Comparison of ENCODE assay signal across 8 cellular contexts in the genomic region with DNA sequence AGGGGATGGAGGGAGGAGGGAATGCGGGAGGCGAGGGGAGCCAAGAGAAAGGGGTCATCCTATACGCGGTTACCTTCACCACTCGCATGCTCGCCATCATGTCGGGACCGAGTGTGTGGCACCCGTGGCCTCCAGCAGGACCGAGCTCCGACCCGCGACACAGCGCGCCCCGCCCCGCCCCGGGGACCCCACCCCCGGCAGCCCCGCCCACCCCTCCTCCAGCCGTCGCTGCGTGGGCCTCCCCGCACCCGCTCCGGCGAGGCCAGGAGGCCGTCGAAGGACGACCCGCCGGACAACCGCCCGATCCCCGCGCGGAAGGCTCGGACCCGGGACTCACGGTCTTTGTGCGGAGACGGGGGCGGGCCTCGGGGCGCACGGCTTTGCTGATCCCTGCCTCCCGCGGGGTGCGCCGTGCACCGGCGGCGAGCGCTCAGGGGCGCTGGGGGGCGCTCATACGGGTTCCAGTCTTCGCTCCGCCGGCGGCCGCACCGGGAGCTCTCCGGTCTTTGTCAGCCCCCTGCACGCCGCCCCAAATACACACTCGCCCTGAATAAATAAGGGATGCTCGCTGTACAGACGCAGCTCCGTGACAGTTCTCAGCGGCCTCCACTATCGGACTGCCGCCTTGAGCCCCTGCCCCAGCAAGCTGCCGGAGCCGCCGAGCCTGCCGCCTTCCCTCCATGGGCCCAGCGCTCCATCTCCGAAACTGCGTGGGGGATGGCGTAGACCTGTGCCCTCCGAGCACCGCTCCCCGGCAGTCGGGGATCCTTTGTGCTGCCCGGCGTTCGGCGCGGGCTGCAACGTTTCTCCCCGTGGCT. TPM values are rescaled to one million over a fixed set of nuclear protein-coding genes. Genes with fewer than 3 reads are reported as not detected.
A peak's percentile ranks its signal among the peaks of the same experiment; 100 is the strongest.
DNase-seq lines count a peak whose midpoint lies in the region; ATAC-seq and TF ChIP-seq lines count a peak whose summit lies in the region.

A gene (minus strand): TSS at position 161 of the 818 bp plus-strand sequence. CDS start 61 bp downstream, at position 100.

- intact Hi-C loops in OCI-LY7 (cut with micrococcal nuclease; ENCODE audit: unreplicated experiment): loop anchor here (1.0 to 5.0 kb wide), 5 partner anchors 37 to 955 kb away; a partner anchor contains a TSS

- H3K4me3 ChIP-seq in BJ (ENCODE audit: low read depth, low read length): peak within 1 kb of the TSS; percentile 83
- peak within 1 kb of the TSS; percentile 81 for H3K4me3 ChIP-seq in OCI-LY7 (ENCODE audit: low read depth, low read length, poor library complexity, severe bottlenecking)

- peak within 1 kb of the TSS; percentile 97 to 100 (median 99) for H3K4me3 Mint-ChIP-seq in naive thymus-derived CD8-positive, alpha-beta T cell

- peaks cover 0 to 14% (median 0%) of the 10 kb centered on the region in 3 donors for H3K36me3 Mint-ChIP-seq in naive thymus-derived CD8-positive, alpha-beta T cell

- no peaks in the 10 kb centered on the region for H3K27me3 ChIP-seq in BJ (ENCODE audit: control insufficient read depth, insufficient read depth, low read length)

- H3K9me3 ChIP-seq in OCI-LY7 (ENCODE audit: low read length): no peaks in the 10 kb centered on the region

- no peaks in the 10 kb centered on the region for H4K20me1 ChIP-seq in OCI-LY7 (ENCODE audit: insufficient read depth, low read length)

- CTCF ChIA-PET in BJ (lab: Yijun Ruan, JAX) (interaction anchor here (0.6 to 8.8 kb wide), 39 partner anchors 10 to 1001 kb away, joined by 3 to 285 read pairs (median 5); a partner anchor contains a TSS), OCI-LY7 (lab: Charles Lee; ENCODE audit: unreplicated experiment) (interaction anchor here (0.5 to 2.2 kb wide), 10 partner anchors 10 to 233 kb away, joined by 3 to 19 read pairs (median 3); no protein-coding TSS in a partner anchor)

- H3K36me3 ChIP-seq in BJ (ENCODE audit: control insufficient read depth, insufficient read depth, low read length): no peaks in the 10 kb centered on the region
- no peaks in the 10 kb centered on the region for H3K36me3 ChIP-seq in OCI-LY7 (ENCODE audit: insufficient read depth, low read length)

- POLR2A ChIA-PET in BJ (lab: Charles Lee) (interaction anchor here (1.4 kb wide), 1 partner anchor 77 kb away, joined by 5 read pairs; no protein-coding TSS in a partner anchor), OCI-LY7 (lab: Charles Lee) (interaction anchor here (0.6 to 1.7 kb wide), 5 partner anchors 31 to 232 kb away, joined by 3 to 12 read pairs (median 3); a partner anchor contains a TSS)
- POLR2A ChIA-PET in naive thymus-derived CD8-positive, alpha-beta T cell (lab: Charles Lee): interaction anchor here (0.6 to 5.5 kb wide), 13 partner anchors 11 to 241 kb away, joined by 3 to 33 read pairs (median 4); a partner anchor contains a TSS

- no peak for DNase-seq in BJ (ENCODE audit: low read depth)
- DNase-seq in OCI-LY7 (ENCODE audit: low spot score): peak; percentile 84
- peak; percentile 37 for DNase-seq in activated T-helper 1 cell treated with Interleukin-2 at 50 U/mL for 16 hours (ENCODE audit: low read depth)
- peak; percentile 14 for DNase-seq in fibroblast of gingiva (ENCODE audit: low read depth)
- peak; percentile 56 to 93 (median 78) for DNase-seq in naive thymus-derived CD8-positive, alpha-beta T cell
- peak; percentile 83 for DNase-seq in stimulated activated naive CD4-positive, alpha-beta T cell treated with Interleukin-2 at 50 U/mL for 16 hours (lab: John Stamatoyannopoulos, UW)

- H3K27ac ChIP-seq in OCI-LY7 (ENCODE audit: low read depth, low read length, poor library complexity, severe bottlenecking): peak within 1 kb of the TSS; percentile 79

- BruUV-seq in OCI-LY7 (replicated peaks; lab: Mats Ljungman, UMichigan): no TSS peak

- peaks cover 18% of the 10 kb centered on the region for H3K4me1 ChIP-seq in OCI-LY7 (ENCODE audit: insufficient read depth, low read length, poor library complexity, severe bottlenecking)

- peaks cover 16% of the 10 kb centered on the region; the same call in 1 of the 2 replicates for H3K79me2 ChIP-seq in OCI-LY7 (ENCODE audit: insufficient read depth, low read depth, low read length)

- H3K9me2 ChIP-seq in OCI-LY7 (ENCODE audit: insufficient read depth, low read length): no peaks in the 10 kb centered on the region

- peak within 1 kb of the TSS; percentile 92 for H2AFZ ChIP-seq in OCI-LY7 (ENCODE audit: low read length)

- peaks cover 18 to 67% (median 50%) of the 10 kb centered on the region in 4 donors for H3K4me1 Mint-ChIP-seq in naive thymus-derived CD8-positive, alpha-beta T cell

- no peaks in the 10 kb centered on the region for H3K27me3 Mint-ChIP-seq in naive thymus-derived CD8-positive, alpha-beta T cell

- TF ChIP-seq CTCF in BJ (IDR thresholded peaks at IDR 0.05; ENCODE audit: insufficient read depth, low read depth, low read length) (no peak), OCI-LY7 (conservative IDR thresholded peaks at IDR 0.05; ENCODE audit: low read length) (peak; percentile 95; the same call in 1 of the 2 replicates)

- ATAC-seq in GM19035 (IDR thresholded peaks at IDR 0.05; ENCODE audit: unreplicated experiment) (peak; percentile 72), HG03280 (IDR thresholded peaks at IDR 0.05; ENCODE audit: unreplicated experiment) (peak; percentile 67)
- ATAC-seq in naive thymus-derived CD8-positive, alpha-beta T cell: peak; percentile 80 to 88

- peak within 1 kb of the TSS; percentile 96 for H3K4me2 ChIP-seq in OCI-LY7 (ENCODE audit: low read length)

- no peaks in the 10 kb centered on the region for H3K9me3 Mint-ChIP-seq in naive thymus-derived CD8-positive, alpha-beta T cell

- peak within 1 kb of the TSS; percentile 94 to 99 (median 98) for H3K27ac Mint-ChIP-seq in naive thymus-derived CD8-positive, alpha-beta T cell

RNA-seq across cellular contexts. Expression of the gene that starts here (rescaled TPM):
- polyA plus RNA-seq in BJ (2011; rRNA removed): 57.3 and 67.0 TPM in 2 replicates
- 45.1 and 84.0 TPM in 2 replicates for polyA minus RNA-seq in BJ (2011; rRNA and poly(A)+ RNA removed)
- 64.7 and 68.9 TPM in 2 replicates for total RNA-seq in OCI-LY7 (2014; rRNA removed; shearing (Covaris generic))
- 51.7 and 56.1 TPM in 2 replicates for total RNA-seq in OCI-LY7 (2022)
- 10 to 100 TPM; 61.8 to 66.5 TPM for total RNA-seq in naive thymus-derived CD8-positive, alpha-beta T cell
- 100 to 1,000 TPM; 218 to 246 (median 239) TPM for polyA plus RNA-seq in naive thymus-derived CD8-positive, alpha-beta T cell
